In genomic region chr22:38656256-38657148, GRCh38 we compare ENCODE assay signal across 8 cellular contexts. TPM values are rescaled to one million over a fixed set of nuclear protein-coding genes. Genes with fewer than 3 reads are reported as not detected.
DNase-seq lines count a peak whose midpoint lies in the region; ATAC-seq, FAIRE-seq and TF ChIP-seq lines count a peak whose summit lies in the region.

TSS of gene CBY1 (plus strand) at chr22:38656638. CDS start at chr22:38668055, 11,417 bp downstream.
TSS of gene FAM227A (minus strand) at chr22:38656392. CDS start at chr22:38650168, 6,224 bp downstream.

- H3K4me2 ChIP-seq in A549 (peak within 1 kb of the TSS; percentile 84), skeletal muscle satellite cell (ENCODE audit: low read length) (peak within 1 kb of the TSS; percentile 92)

- TF ChIP-seq CTCF in A549 (IDR thresholded peaks at IDR 0.05): no peak
- TF ChIP-seq CTCF in WERI-Rb-1 (IDR thresholded peaks at IDR 0.05; ENCODE audit: low read depth, low read length): 0 out of 2 replicates have a peak, but pooled peaks have one; percentile 7
- TF ChIP-seq CTCF in breast epithelium (IDR thresholded peaks at IDR 0.05): peak in 1 of 3 donors; percentile 23

- H3K4me3 ChIP-seq in A549 (peak within 1 kb of the TSS; percentile 84), WERI-Rb-1 (ENCODE audit: low read depth, low read length) (peak within 1 kb of the TSS; percentile 94), breast epithelium (peak within 1 kb of the TSS; percentile 73 to 100 (median 93)), iPS-18c (ENCODE audit: insufficient read depth, low read depth, low read length) (peak within 1 kb of the TSS; percentile 84), skeletal muscle satellite cell (ENCODE audit: low read length) (peak within 1 kb of the TSS; percentile 85)

- no peaks in the 10 kb centered on the region for H3K9me3 ChIP-seq in A549
- no peaks in the 10 kb centered on the region for H3K9me3 ChIP-seq in WERI-Rb-1 (ENCODE audit: severe bottlenecking)
- H3K9me3 ChIP-seq in breast epithelium: no peaks in the 10 kb centered on the region
- no peaks in the 10 kb centered on the region for H3K9me3 ChIP-seq in iPS-18c (ENCODE audit: control insufficient read depth, insufficient read depth, low read length)
- no peaks in the 10 kb centered on the region for H3K9me3 ChIP-seq in skeletal muscle satellite cell (replicated peaks; ENCODE audit: low read length)

- no peaks in the 10 kb centered on the region for H3K27me3 ChIP-seq in WERI-Rb-1 (ENCODE audit: insufficient read depth, low read depth, severe bottlenecking)
- H3K27me3 ChIP-seq in breast epithelium: no peaks in the 10 kb centered on the region
- H3K27me3 ChIP-seq in skeletal muscle satellite cell (ENCODE audit: control insufficient read depth, insufficient read depth, low read length): no peaks in the 10 kb centered on the region

- under 1% methylated on average over 14 of the region's 70 CpGs for WGBS in A549 (ENCODE audit: missing lambda C conversion rate)

- intact Hi-C loops in breast epithelium (cut with DNase I; ENCODE audit: low total_unique reads): no loop called here

- DNase-seq in A549 (ENCODE audit: low read depth in 1 of 2, low spot score in 1 of 2): peak; percentile 84 to 92
- peak; percentile 92 for DNase-seq in NCI-H2171 treated with DMSO at 0.1 percent for 48 hours (lab: John Stamatoyannopoulos, UW)
- DNase-seq in WERI-Rb-1: peak; percentile 89
- peak; percentile 82 to 89 for DNase-seq in breast epithelium (ENCODE audit: low spot score in 2 of 2)

- ATAC-seq in A549 (peak; percentile 95 to 97), GM18861 (IDR thresholded peaks at IDR 0.05; ENCODE audit: unreplicated experiment) (peak; percentile 72), HG03103 (IDR thresholded peaks at IDR 0.05; ENCODE audit: low read depth, unreplicated experiment) (peak; percentile 56)

- POLR2A ChIA-PET in A549 (lab: Yijun Ruan, JAX): no interaction called here

- no peak for FAIRE-seq in A549 (lab: Jason Lieb, UNC)

- H3K36me3 ChIP-seq in WERI-Rb-1: peaks cover 3% of the 10 kb centered on the region; the same call in 1 of the 2 replicates
- no peaks in the 10 kb centered on the region for H3K36me3 ChIP-seq in breast epithelium
- H3K36me3 ChIP-seq in skeletal muscle satellite cell (ENCODE audit: insufficient read depth, low read length): no peaks in the 10 kb centered on the region

- H3K27ac ChIP-seq in A549 (peak within 1 kb of the TSS; percentile 98), WERI-Rb-1 (peak within 1 kb of the TSS; percentile 98), breast epithelium (peak within 1 kb of the TSS; percentile 88 to 98)

- TF ChIP-seq POLR2A in A549 (IDR thresholded peaks at IDR 0.05; ENCODE audit: low read length): peak; percentile 24
- TF ChIP-seq POLR2A in breast epithelium (IDR thresholded peaks at IDR 0.05): peak; percentile 64

- no peak for TF ChIP-seq EP300 in A549 (IDR thresholded peaks at IDR 0.05)

- H3K9ac ChIP-seq in skeletal muscle satellite cell (ENCODE audit: low read depth, low read length): peak within 1 kb of the TSS; percentile 99

- no peak for TF ChIP-seq RAD21 in A549 (conservative IDR thresholded peaks at IDR 0.05 in 1 of 2, IDR thresholded peaks at IDR 0.05 in 1 of 2)

- CTCF ChIA-PET in A549 (lab: Yijun Ruan, JAX): interaction anchor here (0.6 kb wide), 1 partner anchor 8 kb away, joined by 3 read pairs; no protein-coding TSS in a partner anchor

- H3K4me1 ChIP-seq in A549 (peaks cover 7% of the 10 kb centered on the region; the same call in 2 of the 3 replicates), breast epithelium (no peaks in the 10 kb centered on the region), skeletal muscle satellite cell (ENCODE audit: control insufficient read depth, insufficient read depth, low read length) (peaks cover 11% of the 10 kb centered on the region)

TF ChIP-seq in A549, 52 proteins besides CTCF, POLR2A, EP300 and RAD21:
- TF ChIP-seq BCL3 (IDR thresholded peaks at IDR 0.05) (peak; percentile 35; the same call in 1 of the 3 replicates), CEBPB (IDR thresholded peaks at IDR 0.05) (no peak), CHD4 (IDR thresholded peaks at IDR 0.05; ENCODE audit: borderline replicate concordance) (no peak), KDM5A (IDR thresholded peaks at IDR 0.05) (no peak), EHMT2 (IDR thresholded peaks at IDR 0.05; ENCODE audit: low read depth) (no peak), HES2 (IDR thresholded peaks at IDR 0.05) (no peak), FOSB (CRISPR knock-in tag; IDR thresholded peaks at IDR 0.05) (no peak), SREBF2 (IDR thresholded peaks at IDR 0.05) (no peak), JUNB (IDR thresholded peaks at IDR 0.05) (no peak), ZNF302 (CRISPR knock-in tag; IDR thresholded peaks at IDR 0.05) (no peak), MAX (IDR thresholded peaks at IDR 0.05) (0 out of 2 replicates have a peak, but pooled peaks have one; percentile 23), ESRRA (IDR thresholded peaks at IDR 0.05; ENCODE audit: borderline replicate concordance, low read length) (no peak), CBX2 (IDR thresholded peaks at IDR 0.05; ENCODE audit: borderline replicate concordance, low read depth) (no peak), HEYL (CRISPR knock-in tag; IDR thresholded peaks at IDR 0.05) (no peak), ELK1 (IDR thresholded peaks at IDR 0.05; ENCODE audit: low read depth, low read length) (no peak), BHLHE40 (IDR thresholded peaks at IDR 0.05; ENCODE audit: low read depth, low read length) (peak; percentile 59; the same call in 1 of the 2 replicates), JUN (IDR thresholded peaks at IDR 0.05) (0 out of 5 replicates have a peak, but pooled peaks of 1 of the 2 experiments have one; percentile 28), PHF8 (IDR thresholded peaks at IDR 0.05; ENCODE audit: borderline replicate concordance, low read depth) (peak; percentile 62), GATA3 (IDR thresholded peaks at IDR 0.05; ENCODE audit: borderline replicate concordance) (0 out of 2 replicates have a peak, but pooled peaks have one; percentile 30), NPAS2 (CRISPR knock-in tag; IDR thresholded peaks at IDR 0.05; ENCODE audit: borderline replicate concordance) (no peak)

RNA-seq across cellular contexts. Expression of gene CBY1, which starts in this region (rescaled TPM):
- polyA plus RNA-seq in A549 (2011; rRNA removed) (18.9 and 20.8 TPM in 2 replicates), A549 (2017; fragmentation: RNase III; extraction: RNeasy Plus Mini Kit Qiagen cat#74134 plus additional on column Dnase treatment) (17.5 to 19.4 TPM (median 18.6 TPM) in 3 replicates)
- 15.0 and 15.3 TPM in 2 replicates for polyA plus RNA-seq in A549 (2012; cell fraction: cytosol; rRNA removed)
- 5.5 and 8.7 TPM in 2 replicates for polyA plus RNA-seq in A549 (2012; cell fraction: nucleus; rRNA removed)
- 9.1 TPM in 2 replicates for polyA minus RNA-seq in A549 (2011; rRNA and poly(A)+ RNA removed)
- 10 to 100 TPM; 18.1 to 21.1 (median 20.0) TPM for total RNA-seq in breast epithelium
- total RNA-seq in skeletal muscle satellite cell (2012; rRNA removed): 11.1 and 16.0 TPM in 2 replicates

RNA-seq across cellular contexts. Expression of gene FAM227A, which starts in this region (rescaled TPM):
- polyA plus RNA-seq in A549 (2011; rRNA removed): 3.5 and 4.0 TPM in 2 replicates
- polyA plus RNA-seq in A549 (2012; cell fraction: cytosol; rRNA removed): 0.57 TPM in 2 replicates
- 2.3 and 3.3 TPM in 2 replicates for polyA plus RNA-seq in A549 (2012; cell fraction: nucleus; rRNA removed)
- polyA plus RNA-seq in A549 (2017; fragmentation: RNase III; extraction: RNeasy Plus Mini Kit Qiagen cat#74134 plus additional on column Dnase treatment): 1.4 to 1.7 TPM (median 1.4 TPM) in 3 replicates
- polyA minus RNA-seq in A549 (2011; rRNA and poly(A)+ RNA removed): 5.9 and 6.7 TPM in 2 replicates
- 1 to 10 TPM in 2 of 3 donors, under 1 TPM in 1; 0.16 to 7.9 (median 6.3) TPM for total RNA-seq in breast epithelium
- 1.3 and 3.9 TPM in 2 replicates for total RNA-seq in skeletal muscle satellite cell (2012; rRNA removed)

Comparison
In these comparisons a context has a peak if more than half of its experiments do, and no peak if none do; other contexts are left out.
1. Peak in every context shown above with its lines: DNase-seq, ATAC-seq, H3K4me3 ChIP-seq and H3K27ac ChIP-seq.